8 cellular contexts compared by ENCODE assay signal in genomic region chr14:105203057-105203494, GRCh38. TPM values are rescaled to one million over a fixed set of nuclear protein-coding genes. Genes with fewer than 3 reads are reported as not detected.
A peak's percentile ranks its signal among the peaks of the same experiment; 100 is the strongest.
DNase-seq lines count a peak whose midpoint lies in the region; ATAC-seq and TF ChIP-seq lines count a peak whose summit lies in the region.

No MANE protein-coding gene starts in this region.

- H3K9me3 Mint-ChIP-seq in activated CD8-positive, alpha-beta memory T cell treated with anti-CD3 and anti-CD28 coated beads, Interleukin-2, amount 10 ng/mL, durations not matched to agents 7 days and 5 days (ENCODE audit: low read depth): no peaks in the 10 kb centered on the region
- no peaks in the 10 kb centered on the region for H3K9me3 Mint-ChIP-seq in endothelial cell (ENCODE audit: unreplicated experiment)

- H3K36me3 ChIP-seq in mucosa of stomach (ENCODE audit: control insufficient read depth, insufficient read depth, low read length) (no peaks in the 10 kb centered on the region), stomach (no peaks in the 10 kb centered on the region)

- H3K4me1 ChIP-seq in mucosa of stomach (ENCODE audit: control insufficient read depth, insufficient read depth, low read length) (peaks cover 41% of the 10 kb centered on the region), stomach (peaks cover 31 to 66% (median 58%) of the 10 kb centered on the region in 4 donors)

- no peak for TF ChIP-seq POLR2A in stomach (IDR thresholded peaks at IDR 0.05)

- H3K4me3 Mint-ChIP-seq in activated CD8-positive, alpha-beta memory T cell treated with anti-CD3 and anti-CD28 coated beads, Interleukin-2, amount 10 ng/mL, durations not matched to agents 7 days and 5 days: no peak overlapping the region
- H3K4me3 Mint-ChIP-seq in endothelial cell (ENCODE audit: unreplicated experiment): no peak overlapping the region

- H3K27ac ChIP-seq in stomach: no peak overlapping the region

- H3K4me1 Mint-ChIP-seq in activated CD8-positive, alpha-beta memory T cell treated with anti-CD3 and anti-CD28 coated beads, Interleukin-2, amount 10 ng/mL, durations not matched to agents 7 days and 5 days: peaks cover 15% of the 10 kb centered on the region
- H3K4me1 Mint-ChIP-seq in endothelial cell (ENCODE audit: unreplicated experiment): peaks cover 32% of the 10 kb centered on the region

- H3K27me3 Mint-ChIP-seq in activated CD8-positive, alpha-beta memory T cell treated with anti-CD3 and anti-CD28 coated beads, Interleukin-2, amount 10 ng/mL, durations not matched to agents 7 days and 5 days: peaks cover 7% of the 10 kb centered on the region
- peaks cover 19% of the 10 kb centered on the region for H3K27me3 Mint-ChIP-seq in endothelial cell (ENCODE audit: unreplicated experiment)

- H3K4me3 ChIP-seq in mucosa of stomach (ENCODE audit: low read length) (no peak overlapping the region), stomach (no peak overlapping the region)

- no peaks in the 10 kb centered on the region for H3K36me3 Mint-ChIP-seq in activated CD8-positive, alpha-beta memory T cell treated with anti-CD3 and anti-CD28 coated beads, Interleukin-2, amount 10 ng/mL, durations not matched to agents 7 days and 5 days
- no peaks in the 10 kb centered on the region for H3K36me3 Mint-ChIP-seq in endothelial cell (ENCODE audit: low read depth, unreplicated experiment)

- H3K9ac ChIP-seq in mucosa of stomach (ENCODE audit: low read length): peak overlapping the region; percentile 34

- CTCF ChIA-PET in activated CD8-positive, alpha-beta memory T cell treated with anti-CD3 and anti-CD28 coated beads, Interleukin-2, amount 10 ng/mL, durations not matched to agents 7 days and 5 days (lab: Charles Lee): interaction anchor here (0.8 to 3.1 kb wide), 7 partner anchors 9 to 149 kb away, joined by 3 to 11 read pairs (median 4); no protein-coding TSS in a partner anchor

- no peaks in the 10 kb centered on the region for H3K9me3 ChIP-seq in mucosa of stomach (ENCODE audit: control insufficient read depth, low read length)
- H3K9me3 ChIP-seq in stomach: no peaks in the 10 kb centered on the region

- TF ChIP-seq CTCF in endothelial cell (IDR thresholded peaks at IDR 0.05; ENCODE audit: unreplicated experiment) (peak; percentile 96), stomach (IDR thresholded peaks at IDR 0.05) (peak in 6 of 7 experiments; percentile 85 to 97 (median 91))

- peaks cover 62% of the 10 kb centered on the region for H3K27me3 ChIP-seq in mucosa of stomach (ENCODE audit: control insufficient read depth, insufficient read depth, low read length)
- peaks cover 4 to 51% (median 34%) of the 10 kb centered on the region in 3 donors for H3K27me3 ChIP-seq in stomach

- intact Hi-C loops in stomach (cut with DNase I; ENCODE audit: low total_unique reads): loop anchor here (5.0 to 10.0 kb wide), 2 partner anchors 82 to 149 kb away; no protein-coding TSS in a partner anchor

- 5 to 14% (median 6%) methylated on average over 15 to 18 of the region's 18 CpGs for WGBS in stomach, 5 donors

- no peak overlapping the region for H3K27ac Mint-ChIP-seq in activated CD8-positive, alpha-beta memory T cell treated with anti-CD3 and anti-CD28 coated beads, Interleukin-2, amount 10 ng/mL, durations not matched to agents 7 days and 5 days
- no peak overlapping the region for H3K27ac Mint-ChIP-seq in endothelial cell (ENCODE audit: unreplicated experiment)

- peak; percentile 66 for ATAC-seq in activated CD8-positive, alpha-beta memory T cell treated with anti-CD3 and anti-CD28 coated beads, Interleukin-2, amount 10 ng/mL, durations not matched to agents 7 days and 5 days
- ATAC-seq in HG03439 (IDR thresholded peaks at IDR 0.05; ENCODE audit: unreplicated experiment): no peak

- DNase-seq in NOMO-1 (lab: John Stamatoyannopoulos, UW; ENCODE audit: unreplicated experiment in 2 of 2) (peak; percentile 17 to 21), NOMO-1 treated with dmso at 0.1 percent for 144 hours (lab: John Stamatoyannopoulos, UW; ENCODE audit: unreplicated experiment) (no peak), NCI-H460 (ENCODE audit: extremely low read depth, low read depth) (peak; percentile 54), endothelial cell (ENCODE audit: low spot score) (peak; percentile 89), stomach (peak; percentile 85)
- peak; percentile 69 for DNase-seq in activated CD8-positive, alpha-beta memory T cell treated with anti-CD3 and anti-CD28 coated beads, Interleukin-2, amount 10 ng/mL, durations not matched to agents 7 days and 5 days

- no peak for TF ChIP-seq EP300 in stomach (IDR thresholded peaks at IDR 0.05)

RNA-seq across cellular contexts. Expression of gene NUDT14, which starts 22.0 kb away (rescaled TPM):
- total RNA-seq in NCI-H460 (2014; rRNA removed; shearing (Covaris generic)): 13.6 and 23.5 TPM in 2 replicates
- polyA plus RNA-seq in NCI-H460 (2014; cell fraction: nucleus; rRNA removed): 26.9 and 53.7 TPM in 2 replicates
- 10 to 100 TPM; 16.2 to 20.9 TPM for total RNA-seq in activated CD8-positive, alpha-beta memory T cell treated with anti-CD3 and anti-CD28 coated beads, Interleukin-2, amount 10 ng/mL, durations not matched to agents 7 days and 5 days
- 135 TPM for total RNA-seq in endothelial cell (ENCODE audit: unreplicated experiment)
- total RNA-seq in stomach: 10 to 100 TPM in 4 of 5 donors, not detected in 1; 15.2 to 62.6 (median 18.4) TPM
- polyA plus RNA-seq in stomach: 10 to 100 TPM; 26.6 to 51.7 (median 30.7) TPM

RNA-seq across cellular contexts. Expression of gene JAG2, which starts 34.5 kb away (rescaled TPM):
- 5.9 and 6.3 TPM in 2 replicates for total RNA-seq in NCI-H460 (2014; rRNA removed; shearing (Covaris generic))
- polyA plus RNA-seq in NCI-H460 (2014; cell fraction: nucleus; rRNA removed): 34.0 and 34.7 TPM in 2 replicates
- total RNA-seq in activated CD8-positive, alpha-beta memory T cell treated with anti-CD3 and anti-CD28 coated beads, Interleukin-2, amount 10 ng/mL, durations not matched to agents 7 days and 5 days: 1 to 10 TPM in 1 of 2 experiments, under 1 TPM in 1; 0.76 to 3.2 TPM
- 280 TPM for total RNA-seq in endothelial cell (ENCODE audit: unreplicated experiment)
- total RNA-seq in stomach: 100 to 1,000 TPM in 1 of 5 donors, 10 to 100 TPM in 3, 1 to 10 TPM in 1; 8.0 to 117 (median 18.7) TPM
- 10 to 100 TPM in 1 of 3 donors, 1 to 10 TPM in 2; 6.0 to 27.2 (median 7.5) TPM for polyA plus RNA-seq in stomach

RNA-seq across cellular contexts. Expression of gene BTBD6, which starts 45.3 kb away (rescaled TPM):
- total RNA-seq in NCI-H460 (2014; rRNA removed; shearing (Covaris generic)): 15.3 and 16.2 TPM in 2 replicates
- polyA plus RNA-seq in NCI-H460 (2014; cell fraction: nucleus; rRNA removed): 37.4 and 44.5 TPM in 2 replicates
- 10 to 100 TPM; 47.1 to 49.0 TPM for total RNA-seq in activated CD8-positive, alpha-beta memory T cell treated with anti-CD3 and anti-CD28 coated beads, Interleukin-2, amount 10 ng/mL, durations not matched to agents 7 days and 5 days
- total RNA-seq in endothelial cell (ENCODE audit: unreplicated experiment) (45.1 TPM), stomach (10 to 100 TPM; 13.4 to 53.6 (median 25.2) TPM)
- polyA plus RNA-seq in stomach: 10 to 100 TPM; 47.1 to 55.0 (median 50.7) TPM
